In genomic region chr19:32997716-32998355, GRCh38 we compare ENCODE assay signal across 20 cellular contexts. TPM values are rescaled to one million over a fixed set of nuclear protein-coding genes. Genes with fewer than 3 reads are reported as not detected.
"Had no signal": no experiment of that assay in that cellular context is flagged by ENCODE, and none has a peak within 500 bp of the region (broad histone marks: within the 10 kb centered on the region; RNA-seq: fewer than 3 reads in every experiment).

No MANE protein-coding gene starts in this region.

- H3K27ac Mint-ChIP-seq: natural killer cell; stimulated activated naive CD8-positive, alpha-beta T cell treated with anti-CD3 and anti-CD28 coated beads, Interleukin-15, Interleukin-2, amounts not matched to agents 100 ng/mL and 50 ng/mL, for 24 hours had no signal

- H3K36me3 ChIP-seq: ascending aorta, brain microvascular endothelial cell, left lung, neutrophil, ovary had no signal

- H3K4me3 Mint-ChIP-seq: mesothelial cell of epicardium; natural killer cell; stimulated activated naive CD8-positive, alpha-beta T cell treated with anti-CD3 and anti-CD28 coated beads, Interleukin-15, Interleukin-2, amounts not matched to agents 100 ng/mL and 50 ng/mL, for 24 hours had no signal

- H3K27ac ChIP-seq: ascending aorta, brain microvascular endothelial cell, foreskin keratinocyte, left lung, neutrophil, ovary, tibial artery, WERI-Rb-1 had no signal

- H3K9me3 Mint-ChIP-seq: mesothelial cell of epicardium; natural killer cell; stimulated activated naive CD8-positive, alpha-beta T cell treated with anti-CD3 and anti-CD28 coated beads, Interleukin-15, Interleukin-2, amounts not matched to agents 100 ng/mL and 50 ng/mL, for 24 hours had no signal

- H3K9me3 ChIP-seq: ascending aorta, left lung, neutrophil, ovary, tibial artery had no signal

- H3K4me3 ChIP-seq: ascending aorta, left lung, ovary, tibial artery had no signal

- H3K27me3 ChIP-seq: ascending aorta, brain microvascular endothelial cell, foreskin keratinocyte, left lung, ovary, tibial artery had no signal

- H3K4me1 ChIP-seq: ascending aorta, foreskin keratinocyte, left lung, tibial artery had no signal

- H3K36me3 Mint-ChIP-seq: natural killer cell had no signal

- DNase-seq: activated CD4-positive, CD25-positive, alpha-beta regulatory T cell treated with anti-CD3 and anti-CD28 coated beads, Interleukin-2, amount 50 U/mL, for 72 hours; activated gamma-delta T cell; activated naive CD4-positive, alpha-beta T cell treated with anti-CD3 and anti-CD28 coated beads, Interleukin-2, amount 50 U/mL, for 16 hours; caudate nucleus; dermis blood vessel endothelial cell; effector CD8-positive, alpha-beta T cell; kidney; left lung; natural killer cell; ovary; right cardiac atrium; stimulated activated CD4-positive, alpha-beta T cell treated with anti-CD3 and anti-CD28 coated beads, Interleukin-12 subunit alpha, Interleukin-12 subunit beta, amount 100 ng/mL, for 4 hours; tibial artery; WERI-Rb-1 had no signal

- H3K4me1 Mint-ChIP-seq: mesothelial cell of epicardium had no signal

- ATAC-seq: left lung, natural killer cell, right cardiac atrium had no signal

RNA-seq across cellular contexts. Expression of gene FAAP24, which starts 25.8 kb away (rescaled TPM):
- total RNA-seq: ascending aorta had no signal
